Comparison of ENCODE assay signal across 8 cellular contexts in genomic region chr7:99580778-99581332, GRCh38. TPM values are rescaled to one million over a fixed set of nuclear protein-coding genes. Genes with fewer than 3 reads are reported as not detected.
DNase-seq lines count a peak whose midpoint lies in the region; ATAC-seq and TF ChIP-seq lines count a peak whose summit lies in the region.
"Not testable (repeated sequence)": the region's sequence is repeated elsewhere in the genome, so short reads cannot be mapped to it uniquely, and the experiment has no call there.

No MANE protein-coding gene starts in this region.

- H3K4me3 Mint-ChIP-seq in GM23338, result peak overlapping the region; percentile 87
- peak overlapping the region; percentile 68 for H3K4me3 Mint-ChIP-seq in T-helper 2 cell treated with Interferon-gamma antibody and Interleukin-4, amounts not matched to agents 5 μg/mL and 100 μg/mL, for 36 hours
- peak overlapping the region; percentile 86 to 96 (median 92) for H3K4me3 Mint-ChIP-seq in naive B cell

- H3K9ac ChIP-seq in endocrine pancreas (ENCODE audit: control insufficient read depth, insufficient read depth, low read length); skeletal muscle satellite cell (ENCODE audit: low read depth, low read length): not testable (repeated sequence)
- peak overlapping the region; percentile 76 for H3K9ac ChIP-seq in iPS-15b (ENCODE audit: low read depth, low read length)

- H3K79me2 ChIP-seq in GM23338 (replicated peaks; ENCODE audit: insufficient read depth), result not testable (repeated sequence)

- not testable (repeated sequence) for TF ChIP-seq CTCF in GM23338 (conservative IDR thresholded peaks at IDR 0.05; ENCODE audit: low read depth in 2 of 2); vagina (IDR thresholded peaks at IDR 0.05)

- H3K9me3 ChIP-seq in endocrine pancreas (ENCODE audit: control insufficient read depth, low read length); iPS-15b (ENCODE audit: control insufficient read depth, insufficient read depth, low read length); skeletal muscle satellite cell (replicated peaks; ENCODE audit: low read length); vagina: not testable (repeated sequence)

- DNase-seq in GM23338 (ENCODE audit: low spot score); T-helper 2 cell treated with Interferon-gamma antibody and Interleukin-4, amounts not matched to agents 5 μg/mL and 100 μg/mL, for 36 hours (ENCODE audit: low spot score); naive B cell; vagina (ENCODE audit: extremely low spot score in 2 of 2): not testable (repeated sequence)

- ATAC-seq in GM23338; naive B cell (ENCODE audit: low read depth in 2 of 2): not testable (repeated sequence)

- H3K36me3 ChIP-seq in GM23338 (ENCODE audit: insufficient read depth); endocrine pancreas (ENCODE audit: control insufficient read depth, insufficient read depth, low read length); iPS-15b (ENCODE audit: control insufficient read depth, insufficient read depth, low read length); skeletal muscle satellite cell (ENCODE audit: insufficient read depth, low read length); vagina: not testable (repeated sequence)

- TF ChIP-seq POLR2A in vagina (IDR thresholded peaks at IDR 0.05), result not testable (repeated sequence)

- peak overlapping the region; percentile 94 for H3K4me2 ChIP-seq in GM23338
- H3K4me2 ChIP-seq in skeletal muscle satellite cell (ENCODE audit: low read length), result peak overlapping the region; percentile 97

- H3K27me3 Mint-ChIP-seq in GM23338 (ENCODE audit: insufficient read depth, low read depth, poor library complexity); T-helper 2 cell treated with Interferon-gamma antibody and Interleukin-4, amounts not matched to agents 5 μg/mL and 100 μg/mL, for 36 hours (ENCODE audit: low read depth): not testable (repeated sequence)
- peaks cover 0 to 22% (median 17%) of the 10 kb centered on the region in 3 donors for H3K27me3 Mint-ChIP-seq in naive B cell

- not testable (repeated sequence) for H3K9me3 Mint-ChIP-seq in GM23338; T-helper 2 cell treated with Interferon-gamma antibody and Interleukin-4, amounts not matched to agents 5 μg/mL and 100 μg/mL, for 36 hours; naive B cell

- H3K27ac ChIP-seq in GM23338 (ENCODE audit: low read depth) (peak overlapping the region; percentile 94), angular gyrus (ENCODE audit: low read depth, low read length) (peak overlapping the region; percentile 69), vagina (peak overlapping the region; percentile 48)

- H3K36me3 Mint-ChIP-seq in GM23338 (ENCODE audit: low read depth); T-helper 2 cell treated with Interferon-gamma antibody and Interleukin-4, amounts not matched to agents 5 μg/mL and 100 μg/mL, for 36 hours (ENCODE audit: low read depth); naive B cell: not testable (repeated sequence)

- not testable (repeated sequence) for H3K27me3 ChIP-seq in GM23338 (ENCODE audit: insufficient read depth); endocrine pancreas (ENCODE audit: control insufficient read depth, insufficient read depth, low read length); iPS-15b (ENCODE audit: control insufficient read depth, insufficient read depth, low read length); skeletal muscle satellite cell (ENCODE audit: control insufficient read depth, insufficient read depth, low read length); vagina

- not testable (repeated sequence) for H3K9me2 ChIP-seq in GM23338 (ENCODE audit: insufficient read depth)

- H4K20me1 ChIP-seq in GM23338 (replicated peaks; ENCODE audit: insufficient read depth), result not testable (repeated sequence)

- H3K4me1 Mint-ChIP-seq in GM23338, result peaks cover 12% of the 10 kb centered on the region
- H3K4me1 Mint-ChIP-seq in T-helper 2 cell treated with Interferon-gamma antibody and Interleukin-4, amounts not matched to agents 5 μg/mL and 100 μg/mL, for 36 hours (ENCODE audit: low read depth), result not testable (repeated sequence)
- H3K4me1 Mint-ChIP-seq in naive B cell, result peaks cover 18 to 27% (median 24%) of the 10 kb centered on the region in 3 donors

- 0 out of 2 replicates have a peak, but pooled peaks cover 17% of the 10 kb centered on the region for H3F3A ChIP-seq in GM23338 (replicated peaks; ENCODE audit: low read depth)

- peak overlapping the region; percentile 74 for H3K4me3 ChIP-seq in GM23338
- peak overlapping the region; percentile 63 for H3K4me3 ChIP-seq in endocrine pancreas (ENCODE audit: control insufficient read depth, insufficient read depth, low read length)
- peak overlapping the region; percentile 71 for H3K4me3 ChIP-seq in iPS-15b (ENCODE audit: low read depth, low read length)
- peak overlapping the region; percentile 74 for H3K4me3 ChIP-seq in skeletal muscle satellite cell (ENCODE audit: low read length)
- peak overlapping the region; percentile 64 to 71 for H3K4me3 ChIP-seq in vagina

- H2AFZ ChIP-seq in GM23338, result peak overlapping the region; percentile 100

- H3K4me1 ChIP-seq in GM23338 (ENCODE audit: insufficient read depth) (peaks cover 15% of the 10 kb centered on the region), vagina (peaks cover 19% of the 10 kb centered on the region)
- not testable (repeated sequence) for H3K4me1 ChIP-seq in endocrine pancreas (ENCODE audit: control insufficient read depth, insufficient read depth, low read length); iPS-15b (ENCODE audit: control insufficient read depth, insufficient read depth, low read length); skeletal muscle satellite cell (ENCODE audit: control insufficient read depth, insufficient read depth, low read length)

- intact Hi-C loops in vagina (cut with DNase I), result not testable (repeated sequence)

- H3K27ac Mint-ChIP-seq in GM23338, result peak overlapping the region; percentile 77; the same call in 1 of the 2 replicates
- H3K27ac Mint-ChIP-seq in T-helper 2 cell treated with Interferon-gamma antibody and Interleukin-4, amounts not matched to agents 5 μg/mL and 100 μg/mL, for 36 hours, result not testable (repeated sequence)
- H3K27ac Mint-ChIP-seq in naive B cell, result peak overlapping the region in 5 of 6 donors; percentile 65 to 94 (median 88)

RNA-seq across cellular contexts. Expression of gene TMEM225B, which starts 17.2 kb away (rescaled TPM):
- total RNA-seq in GM23338 (2014; rRNA removed; shearing (Covaris generic)), result not detected in 2 replicates
- polyA plus RNA-seq in GM23338 (2016; fragmentation: Nextera tagmentation; extraction: Ambion mirVana) (0.45 and 0.50 TPM in 2 replicates), naive B cell (ENCODE audit: low read depth in 6 of 6) (1 to 10 TPM in 5 of 6 donors, not detected in 1; 1.1 to 2.7 (median 1.3) TPM)
- not detected in 2 replicates for total RNA-seq in skeletal muscle satellite cell (2012; rRNA removed)
- total RNA-seq in vagina, result 1.2 TPM

RNA-seq across cellular contexts. Expression of gene ZNF655, which starts 22.4 kb away (rescaled TPM):
- 55.8 and 61.3 TPM in 2 replicates for total RNA-seq in GM23338 (2014; rRNA removed; shearing (Covaris generic))
- polyA plus RNA-seq in GM23338 (2016; fragmentation: Nextera tagmentation; extraction: Ambion mirVana), result 20.6 and 21.7 TPM in 2 replicates
- 10 to 100 TPM; 55.4 to 90.0 (median 68.5) TPM for polyA plus RNA-seq in naive B cell (ENCODE audit: low read depth in 6 of 6)
- total RNA-seq in skeletal muscle satellite cell (2012; rRNA removed), result 51.0 and 55.3 TPM in 2 replicates
- total RNA-seq in vagina, result 144 TPM

RNA-seq across cellular contexts. Expression of gene FAM200A, which starts 28.9 kb away (rescaled TPM):
- 7.9 and 10.2 TPM in 2 replicates for total RNA-seq in GM23338 (2014; rRNA removed; shearing (Covaris generic))
- polyA plus RNA-seq in GM23338 (2016; fragmentation: Nextera tagmentation; extraction: Ambion mirVana) (4.9 and 7.7 TPM in 2 replicates), naive B cell (ENCODE audit: low read depth in 6 of 6) (1 to 10 TPM; 3.5 to 6.4 (median 5.3) TPM)
- total RNA-seq in skeletal muscle satellite cell (2012; rRNA removed), result 8.1 and 9.6 TPM in 2 replicates
- total RNA-seq in vagina, result 3.4 TPM

RNA-seq across cellular contexts. Expression of gene ZSCAN25, which starts 35.9 kb away (rescaled TPM):
- total RNA-seq in GM23338 (2014; rRNA removed; shearing (Covaris generic)), result 10.0 and 17.5 TPM in 2 replicates
- polyA plus RNA-seq in GM23338 (2016; fragmentation: Nextera tagmentation; extraction: Ambion mirVana) (4.8 and 5.8 TPM in 2 replicates), naive B cell (ENCODE audit: low read depth in 6 of 6) (10 to 100 TPM in 5 of 6 donors, 1 to 10 TPM in 1; 8.8 to 19.0 (median 12.1) TPM)
- total RNA-seq in skeletal muscle satellite cell (2012; rRNA removed), result 6.3 and 8.4 TPM in 2 replicates
- 12.3 TPM for total RNA-seq in vagina
